9 cellular contexts compared by ENCODE assay signal in the genomic region with DNA sequence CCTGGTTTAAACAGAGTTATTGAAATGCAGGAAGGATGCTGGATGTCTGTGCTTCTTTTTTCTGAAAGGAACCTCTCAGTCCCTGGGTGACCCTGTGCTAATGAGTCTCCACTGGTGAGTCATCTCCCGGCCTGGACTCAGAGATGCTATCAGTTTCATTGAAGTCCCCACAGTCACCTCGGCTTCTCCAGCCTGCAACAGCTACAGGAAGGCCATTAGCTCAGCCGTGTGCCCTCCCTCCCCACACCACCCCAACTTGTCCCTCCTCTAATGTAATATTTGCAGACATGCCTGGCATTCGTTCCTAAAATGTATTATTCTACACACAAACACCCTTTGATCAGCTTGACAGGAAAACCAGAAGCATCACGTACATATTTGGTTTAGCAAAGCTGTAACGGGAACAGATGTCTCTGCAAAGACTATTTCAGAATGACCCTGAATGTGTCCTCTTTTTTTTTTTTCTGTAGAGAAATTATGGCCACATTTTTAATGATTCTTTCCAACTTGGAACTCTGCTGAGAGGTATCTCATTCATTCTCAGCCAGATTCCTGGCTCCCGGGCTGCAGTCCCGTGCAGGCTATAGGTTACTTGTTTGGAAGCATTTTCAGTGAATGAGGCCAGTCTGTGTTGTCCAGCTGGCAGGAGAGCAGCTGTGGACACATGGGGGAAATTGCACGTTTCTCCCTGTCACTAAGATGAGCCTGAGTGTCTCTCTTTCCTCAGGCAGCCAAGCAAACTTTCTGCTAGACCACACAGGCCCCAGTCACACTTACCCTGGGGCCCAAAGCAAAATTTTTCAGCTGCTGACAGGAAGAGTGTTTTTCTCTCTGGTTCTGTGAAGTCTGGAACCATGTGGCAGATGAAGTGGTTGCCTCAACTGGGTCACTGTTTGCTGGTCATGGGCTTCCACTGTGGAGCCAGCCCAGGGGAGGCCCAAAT.
DNase-seq lines count a peak whose midpoint lies in the region; ATAC-seq, FAIRE-seq and TF ChIP-seq lines count a peak whose summit lies in the region.
"Had no signal": no experiment of that assay in that cellular context is flagged by ENCODE, and none has a peak within 500 bp of the region (broad histone marks: within the 10 kb centered on the region; RNA-seq: fewer than 3 reads in every experiment).

No MANE protein-coding gene starts in this region.

- 21 to 23% methylated on average over 9 of the region's 9 CpGs for WGBS in pancreas, 2 donors

- peaks cover 0 to 3% (median 0%) of the 10 kb centered on the region in 3 donors for H3K4me1 ChIP-seq in pancreas

- no peaks in the 10 kb centered on the region for H3K9me3 ChIP-seq in pancreas

- intact Hi-C loops in pancreas (cut with DNase I), result no loop called here

- H3K36me3 ChIP-seq in pancreas (no peaks in the 10 kb centered on the region), H7 (replicated peaks; ENCODE audit: control insufficient read depth, insufficient read depth, low read length) (no peaks in the 10 kb centered on the region)

- ATAC-seq in HG03460 (IDR thresholded peaks at IDR 0.05; ENCODE audit: unreplicated experiment) (peak; percentile 88), pancreas (peak in 3 of 4 donors; percentile 71 to 87 (median 77))

- no peak for TF ChIP-seq CTCF in GM20000 (IDR thresholded peaks at IDR 0.05; ENCODE audit: extremely low read depth, missing control alignments)
- TF ChIP-seq CTCF in pancreas (IDR thresholded peaks at IDR 0.05), result no peak

- H3K27me3 ChIP-seq in pancreas (no peaks in the 10 kb centered on the region), H7 (ENCODE audit: control insufficient read depth, insufficient read depth, low read length) (no peaks in the 10 kb centered on the region)

- no peak overlapping the region for H3K27ac ChIP-seq in pancreas
- H3K27ac ChIP-seq: parathyroid adenoma had no signal

- FAIRE-seq in pancreas (lab: Jason Lieb, UNC), result no peak

- no peak overlapping the region for H3K4me3 ChIP-seq in pancreas
- no peak overlapping the region for H3K4me3 ChIP-seq in H7 (ENCODE audit: insufficient read depth, low read depth, low read length)

- DNase-seq in ELF-1 (ENCODE audit: low read depth, low spot score) (peak; percentile 52), GM20000 (ENCODE audit: low spot score) (peak; percentile 32), SKM-1 (lab: John Stamatoyannopoulos, UW; ENCODE audit: unreplicated experiment) (peak; percentile 56), fibroblast of gingiva (ENCODE audit: low read depth) (peak; percentile 92), pancreas (peak in 1 of 6 donors; percentile 16), H7 (no peak), NCI-H2029 treated with DMSO at 0.1 percent for 48 hours (lab: John Stamatoyannopoulos, UW) (no peak)

Comparison
In these comparisons a context has a peak if more than half of its experiments do, and no peak if none do; other contexts are left out.
1. DNase-seq: peak in ELF-1 (single experiment), GM20000 (single experiment), SKM-1 (single experiment) and fibroblast of gingiva (single experiment); none in H7 (single experiment) and NCI-H2029 treated with DMSO at 0.1 percent for 48 hours (single experiment).